38 cellular contexts compared by ENCODE assay signal in genomic region chr6:132551214-132551613, GRCh38. TPM values are rescaled to one million over a fixed set of nuclear protein-coding genes. Genes with fewer than 3 reads are reported as not detected.
"Had no signal": no experiment of that assay in that cellular context is flagged by ENCODE, and none has a peak within 500 bp of the region (broad histone marks: within the 10 kb centered on the region; RNA-seq: fewer than 3 reads in every experiment).

No MANE protein-coding gene starts in this region.

- ATAC-seq: activated CD4-positive, alpha-beta T cell treated with anti-CD3 and anti-CD28 coated beads for 36 hours; activated CD8-positive, alpha-beta memory T cell treated with anti-CD3 and anti-CD28 coated beads, Interleukin-2, amount 10 ng/mL, durations not matched to agents 7 days and 5 days; activated CD8-positive, alpha-beta T cell treated with anti-CD3 and anti-CD28 coated beads, Interleukin-2, amount 10 ng/mL, durations not matched to agents 7 days and 5 days; activated naive CD8-positive, alpha-beta T cell treated with anti-CD3 and anti-CD28 coated beads, Interleukin-2, amount 50 U/mL, for 24 hours; body of pancreas; effector memory CD8-positive, alpha-beta T cell; foreskin keratinocyte; gastrocnemius medialis; T-helper 17 cell had no signal

- H3K27ac Mint-ChIP-seq: activated CD4-positive, alpha-beta memory T cell treated with anti-CD3 and anti-CD28 coated beads for 36 hours; activated CD4-positive, alpha-beta T cell treated with anti-CD3 and anti-CD28 coated beads for 36 hours; activated CD4-positive, alpha-beta T cell treated with anti-CD3 and anti-CD28 coated beads, Interleukin-2, amount 10 ng/mL, durations not matched to agents 24 days and 14 days; activated CD8-positive, alpha-beta memory T cell treated with anti-CD3 and anti-CD28 coated beads, Interleukin-2, amount 10 ng/mL, durations not matched to agents 7 days and 5 days; activated CD8-positive, alpha-beta T cell treated with anti-CD3 and anti-CD28 coated beads, Interleukin-2, amount 10 ng/mL, durations not matched to agents 7 days and 5 days; activated naive CD4-positive, alpha-beta T cell treated with anti-CD3 and anti-CD28 coated beads for 36 hours; activated naive CD4-positive, alpha-beta T cell treated with anti-CD3 and anti-CD28 coated beads, Interleukin-2, amount 50 U/mL, for 24 hours; activated naive CD8-positive, alpha-beta T cell treated with anti-CD3 and anti-CD28 coated beads for 36 hours; activated naive CD8-positive, alpha-beta T cell treated with anti-CD3 and anti-CD28 coated beads, Interleukin-2, amount 50 U/mL, for 24 hours; activated T-helper 1 cell treated with anti-CD3 and anti-CD28 coated beads, Interleukin-12 subunit alpha, Interleukin-12 subunit beta, Interleukin-2, Interleukin-4 antibody, amounts not matched to agents 30 ng/mL and 10 ng/mL and 1 ng/mL, durations not matched to agents 14 hours and 24 hours and 36 hours; activated T-helper 2 cell treated with anti-CD3 and anti-CD28 coated beads, Interferon-gamma antibody, Interleukin-2, Interleukin-4, amounts not matched to agents 10 μg/mL and 5 μg/mL and 100 μg/mL, durations not matched to agents 14 hours and 24 hours and 36 hours; effector memory CD8-positive, alpha-beta T cell; T-helper 17 cell; T-helper 2 cell treated with Interferon-gamma antibody and Interleukin-4, amounts not matched to agents 5 μg/mL and 100 μg/mL, for 36 hours had no signal

- H3K4me3 Mint-ChIP-seq: activated CD4-positive, alpha-beta memory T cell treated with anti-CD3 and anti-CD28 coated beads for 36 hours; activated CD4-positive, alpha-beta T cell treated with anti-CD3 and anti-CD28 coated beads for 36 hours; activated CD4-positive, alpha-beta T cell treated with anti-CD3 and anti-CD28 coated beads, Interleukin-2, amount 10 ng/mL, durations not matched to agents 24 days and 14 days; activated CD8-positive, alpha-beta memory T cell treated with anti-CD3 and anti-CD28 coated beads, Interleukin-2, amount 10 ng/mL, durations not matched to agents 7 days and 5 days; activated CD8-positive, alpha-beta T cell treated with anti-CD3 and anti-CD28 coated beads, Interleukin-2, amount 10 ng/mL, durations not matched to agents 7 days and 5 days; activated naive CD4-positive, alpha-beta T cell treated with anti-CD3 and anti-CD28 coated beads for 36 hours; activated naive CD4-positive, alpha-beta T cell treated with anti-CD3 and anti-CD28 coated beads, Interleukin-2, amount 50 U/mL, for 24 hours; activated naive CD8-positive, alpha-beta T cell treated with anti-CD3 and anti-CD28 coated beads for 36 hours; activated naive CD8-positive, alpha-beta T cell treated with anti-CD3 and anti-CD28 coated beads, Interleukin-2, amount 50 U/mL, for 24 hours; activated T-helper 1 cell treated with anti-CD3 and anti-CD28 coated beads, Interleukin-12 subunit alpha, Interleukin-12 subunit beta, Interleukin-2, Interleukin-4 antibody, amounts not matched to agents 30 ng/mL and 10 ng/mL and 1 ng/mL, durations not matched to agents 14 hours and 24 hours and 36 hours; effector memory CD8-positive, alpha-beta T cell; T-helper 17 cell; T-helper 2 cell treated with Interferon-gamma antibody and Interleukin-4, amounts not matched to agents 5 μg/mL and 100 μg/mL, for 36 hours had no signal

- H3K36me3 ChIP-seq: adrenal gland, esophagus muscularis mucosa, gastrocnemius medialis, WERI-Rb-1 had no signal

- H3K36me3 Mint-ChIP-seq: activated CD4-positive, alpha-beta memory T cell treated with anti-CD3 and anti-CD28 coated beads for 36 hours; activated CD8-positive, alpha-beta memory T cell treated with anti-CD3 and anti-CD28 coated beads, Interleukin-2, amount 10 ng/mL, durations not matched to agents 7 days and 5 days; activated naive CD4-positive, alpha-beta T cell treated with anti-CD3 and anti-CD28 coated beads, Interleukin-2, amount 50 U/mL, for 24 hours; activated naive CD8-positive, alpha-beta T cell treated with anti-CD3 and anti-CD28 coated beads for 36 hours had no signal

- H3K27me3 ChIP-seq: adrenal gland, body of pancreas, gastrocnemius medialis had no signal

- H3K9me3 ChIP-seq: adrenal gland, body of pancreas, esophagus muscularis mucosa, gastrocnemius medialis had no signal

- H3K9me3 Mint-ChIP-seq: activated CD4-positive, alpha-beta memory T cell treated with anti-CD3 and anti-CD28 coated beads for 36 hours; activated CD4-positive, alpha-beta T cell treated with anti-CD3 and anti-CD28 coated beads, Interleukin-2, amount 10 ng/mL, durations not matched to agents 24 days and 14 days; activated naive CD4-positive, alpha-beta T cell treated with anti-CD3 and anti-CD28 coated beads for 36 hours; activated naive CD4-positive, alpha-beta T cell treated with anti-CD3 and anti-CD28 coated beads, Interleukin-2, amount 50 U/mL, for 24 hours; activated naive CD8-positive, alpha-beta T cell treated with anti-CD3 and anti-CD28 coated beads for 36 hours; activated naive CD8-positive, alpha-beta T cell treated with anti-CD3 and anti-CD28 coated beads, Interleukin-2, amount 50 U/mL, for 24 hours; activated T-helper 1 cell treated with anti-CD3 and anti-CD28 coated beads, Interleukin-12 subunit alpha, Interleukin-12 subunit beta, Interleukin-2, Interleukin-4 antibody, amounts not matched to agents 30 ng/mL and 10 ng/mL and 1 ng/mL, durations not matched to agents 14 hours and 24 hours and 36 hours; activated T-helper 2 cell treated with anti-CD3 and anti-CD28 coated beads, Interferon-gamma antibody, Interleukin-2, Interleukin-4, amounts not matched to agents 10 μg/mL and 5 μg/mL and 100 μg/mL, durations not matched to agents 14 hours and 24 hours and 36 hours; effector memory CD8-positive, alpha-beta T cell; T-helper 2 cell treated with Interferon-gamma antibody and Interleukin-4, amounts not matched to agents 5 μg/mL and 100 μg/mL, for 36 hours had no signal

- H3K4me1 Mint-ChIP-seq: activated CD4-positive, alpha-beta T cell treated with anti-CD3 and anti-CD28 coated beads for 36 hours; activated CD4-positive, alpha-beta T cell treated with anti-CD3 and anti-CD28 coated beads, Interleukin-2, amount 10 ng/mL, durations not matched to agents 24 days and 14 days; activated CD8-positive, alpha-beta memory T cell treated with anti-CD3 and anti-CD28 coated beads, Interleukin-2, amount 10 ng/mL, durations not matched to agents 7 days and 5 days; activated naive CD4-positive, alpha-beta T cell treated with anti-CD3 and anti-CD28 coated beads, Interleukin-2, amount 50 U/mL, for 24 hours; activated naive CD8-positive, alpha-beta T cell treated with anti-CD3 and anti-CD28 coated beads for 36 hours; activated naive CD8-positive, alpha-beta T cell treated with anti-CD3 and anti-CD28 coated beads, Interleukin-2, amount 50 U/mL, for 24 hours had no signal

- H3K4me3 ChIP-seq: adrenal gland, body of pancreas, esophagus muscularis mucosa, gastrocnemius medialis had no signal

- H3K4me1 ChIP-seq: adrenal gland, body of pancreas, esophagus muscularis mucosa, gastrocnemius medialis had no signal

- H3K27ac ChIP-seq: adrenal gland, body of pancreas, esophagus muscularis mucosa, foreskin keratinocyte, gastrocnemius medialis, WERI-Rb-1 had no signal

- DNase-seq: activated CD4-positive, alpha-beta memory T cell treated with anti-CD3 and anti-CD28 coated beads for 36 hours; activated CD4-positive, alpha-beta T cell treated with anti-CD3 and anti-CD28 coated beads for 36 hours; activated CD4-positive, alpha-beta T cell treated with anti-CD3 and anti-CD28 coated beads, Interleukin-2, amount 10 ng/mL, durations not matched to agents 24 days and 14 days; activated CD4-positive, CD25-positive, alpha-beta regulatory T cell; activated CD4-positive, CD25-positive, alpha-beta regulatory T cell treated with anti-CD3 and anti-CD28 coated beads, Interleukin-2, amount 50 U/mL, for 72 hours; activated CD8-positive, alpha-beta memory T cell treated with anti-CD3 and anti-CD28 coated beads, Interleukin-2, amount 10 ng/mL, durations not matched to agents 7 days and 5 days; activated CD8-positive, alpha-beta memory T cell treated with anti-CD3 and anti-CD28 coated beads, Interleukin-2, amount 50 U/mL, for 4 hours; activated CD8-positive, alpha-beta T cell treated with anti-CD3 and anti-CD28 coated beads, Interleukin-2, amount 10 ng/mL, durations not matched to agents 7 days and 5 days; activated effector memory CD4-positive, alpha-beta T cell treated with anti-CD3 and anti-CD28 coated beads, Interleukin-2, amount 50 U/mL, for 16 hours; activated naive CD4-positive, alpha-beta T cell treated with anti-CD3 and anti-CD28 coated beads for 36 hours; activated naive CD8-positive, alpha-beta T cell treated with anti-CD3 and anti-CD28 coated beads for 36 hours; activated naive CD8-positive, alpha-beta T cell treated with anti-CD3 and anti-CD28 coated beads, Interleukin-2, amount 50 U/mL, for 24 hours; activated T-cell treated with anti-CD3 and anti-CD28 coated beads, Interleukin-2, amount 50 U/mL, for 1 hour; activated T-cell treated with anti-CD3 and anti-CD28 coated beads, Interleukin-2, amount 50 U/mL, for 48 hours; adrenal gland; amygdala; aorta; body of pancreas; caudate nucleus; cortex of kidney; dermis blood vessel endothelial cell; effector CD4-positive, alpha-beta T cell; effector memory CD8-positive, alpha-beta T cell; erythroblast; foreskin keratinocyte; gastrocnemius medialis; glutamatergic neuron; T-helper 1 cell; T-helper 17 cell; T1000; WERI-Rb-1 had no signal

RNA-seq across cellular contexts. Expression of gene TAAR8, which starts 1.3 kb away (rescaled TPM):
- total RNA-seq: activated CD4-positive, alpha-beta memory T cell treated with anti-CD3 and anti-CD28 coated beads for 36 hours; activated CD4-positive, alpha-beta T cell treated with anti-CD3 and anti-CD28 coated beads for 36 hours; activated CD4-positive, alpha-beta T cell treated with anti-CD3 and anti-CD28 coated beads, Interleukin-2, amount 10 ng/mL, durations not matched to agents 24 days and 14 days; activated CD8-positive, alpha-beta memory T cell treated with anti-CD3 and anti-CD28 coated beads for 36 hours; activated CD8-positive, alpha-beta memory T cell treated with anti-CD3 and anti-CD28 coated beads, Interleukin-2, amount 10 ng/mL, durations not matched to agents 7 days and 5 days; activated CD8-positive, alpha-beta T cell treated with anti-CD3 and anti-CD28 coated beads, Interleukin-2, amount 10 ng/mL, durations not matched to agents 7 days and 5 days; activated naive CD4-positive, alpha-beta T cell treated with anti-CD3 and anti-CD28 coated beads for 36 hours; activated naive CD8-positive, alpha-beta T cell treated with anti-CD3 and anti-CD28 coated beads for 36 hours; activated T-helper 1 cell treated with anti-CD3 and anti-CD28 coated beads, Interleukin-12 subunit alpha, Interleukin-12 subunit beta, Interleukin-2, Interleukin-4 antibody, amounts not matched to agents 30 ng/mL and 10 ng/mL and 1 ng/mL, durations not matched to agents 14 hours and 24 hours and 36 hours; activated T-helper 2 cell treated with anti-CD3 and anti-CD28 coated beads, Interferon-gamma antibody, Interleukin-2, Interleukin-4, amounts not matched to agents 10 μg/mL and 5 μg/mL and 100 μg/mL, durations not matched to agents 14 hours and 24 hours and 36 hours; adrenal gland; aorta; body of pancreas; chondrocyte; dermis blood vessel endothelial cell; esophagus muscularis mucosa; foreskin keratinocyte; gastrocnemius medialis; T-helper 17 cell had no signal
- polyA plus RNA-seq: adrenal gland, aorta, foreskin keratinocyte had no signal

RNA-seq across cellular contexts. Expression of gene TAAR9, which starts 13.1 kb away (rescaled TPM):
- total RNA-seq: activated CD4-positive, alpha-beta memory T cell treated with anti-CD3 and anti-CD28 coated beads for 36 hours; activated CD4-positive, alpha-beta T cell treated with anti-CD3 and anti-CD28 coated beads for 36 hours; activated CD4-positive, alpha-beta T cell treated with anti-CD3 and anti-CD28 coated beads, Interleukin-2, amount 10 ng/mL, durations not matched to agents 24 days and 14 days; activated CD8-positive, alpha-beta memory T cell treated with anti-CD3 and anti-CD28 coated beads for 36 hours; activated CD8-positive, alpha-beta memory T cell treated with anti-CD3 and anti-CD28 coated beads, Interleukin-2, amount 10 ng/mL, durations not matched to agents 7 days and 5 days; activated CD8-positive, alpha-beta T cell treated with anti-CD3 and anti-CD28 coated beads, Interleukin-2, amount 10 ng/mL, durations not matched to agents 7 days and 5 days; activated naive CD4-positive, alpha-beta T cell treated with anti-CD3 and anti-CD28 coated beads for 36 hours; activated naive CD8-positive, alpha-beta T cell treated with anti-CD3 and anti-CD28 coated beads for 36 hours; activated T-helper 1 cell treated with anti-CD3 and anti-CD28 coated beads, Interleukin-12 subunit alpha, Interleukin-12 subunit beta, Interleukin-2, Interleukin-4 antibody, amounts not matched to agents 30 ng/mL and 10 ng/mL and 1 ng/mL, durations not matched to agents 14 hours and 24 hours and 36 hours; activated T-helper 2 cell treated with anti-CD3 and anti-CD28 coated beads, Interferon-gamma antibody, Interleukin-2, Interleukin-4, amounts not matched to agents 10 μg/mL and 5 μg/mL and 100 μg/mL, durations not matched to agents 14 hours and 24 hours and 36 hours; adrenal gland; aorta; body of pancreas; chondrocyte; dermis blood vessel endothelial cell; esophagus muscularis mucosa; foreskin keratinocyte; gastrocnemius medialis; T-helper 17 cell had no signal
- polyA plus RNA-seq: adrenal gland, aorta, foreskin keratinocyte had no signal

RNA-seq across cellular contexts. Expression of gene TAAR6, which starts 18.9 kb away (rescaled TPM):
- total RNA-seq: activated CD4-positive, alpha-beta memory T cell treated with anti-CD3 and anti-CD28 coated beads for 36 hours; activated CD4-positive, alpha-beta T cell treated with anti-CD3 and anti-CD28 coated beads for 36 hours; activated CD4-positive, alpha-beta T cell treated with anti-CD3 and anti-CD28 coated beads, Interleukin-2, amount 10 ng/mL, durations not matched to agents 24 days and 14 days; activated CD8-positive, alpha-beta memory T cell treated with anti-CD3 and anti-CD28 coated beads for 36 hours; activated CD8-positive, alpha-beta memory T cell treated with anti-CD3 and anti-CD28 coated beads, Interleukin-2, amount 10 ng/mL, durations not matched to agents 7 days and 5 days; activated CD8-positive, alpha-beta T cell treated with anti-CD3 and anti-CD28 coated beads, Interleukin-2, amount 10 ng/mL, durations not matched to agents 7 days and 5 days; activated naive CD4-positive, alpha-beta T cell treated with anti-CD3 and anti-CD28 coated beads for 36 hours; activated naive CD8-positive, alpha-beta T cell treated with anti-CD3 and anti-CD28 coated beads for 36 hours; activated T-helper 1 cell treated with anti-CD3 and anti-CD28 coated beads, Interleukin-12 subunit alpha, Interleukin-12 subunit beta, Interleukin-2, Interleukin-4 antibody, amounts not matched to agents 30 ng/mL and 10 ng/mL and 1 ng/mL, durations not matched to agents 14 hours and 24 hours and 36 hours; activated T-helper 2 cell treated with anti-CD3 and anti-CD28 coated beads, Interferon-gamma antibody, Interleukin-2, Interleukin-4, amounts not matched to agents 10 μg/mL and 5 μg/mL and 100 μg/mL, durations not matched to agents 14 hours and 24 hours and 36 hours; adrenal gland; aorta; body of pancreas; chondrocyte; dermis blood vessel endothelial cell; esophagus muscularis mucosa; foreskin keratinocyte; gastrocnemius medialis; T-helper 17 cell had no signal
- polyA plus RNA-seq: adrenal gland, aorta, foreskin keratinocyte had no signal

RNA-seq across cellular contexts. Expression of gene TAAR5, which starts 38.3 kb away (rescaled TPM):
- total RNA-seq: activated CD4-positive, alpha-beta memory T cell treated with anti-CD3 and anti-CD28 coated beads for 36 hours; activated CD4-positive, alpha-beta T cell treated with anti-CD3 and anti-CD28 coated beads for 36 hours; activated CD4-positive, alpha-beta T cell treated with anti-CD3 and anti-CD28 coated beads, Interleukin-2, amount 10 ng/mL, durations not matched to agents 24 days and 14 days; activated CD8-positive, alpha-beta memory T cell treated with anti-CD3 and anti-CD28 coated beads for 36 hours; activated CD8-positive, alpha-beta memory T cell treated with anti-CD3 and anti-CD28 coated beads, Interleukin-2, amount 10 ng/mL, durations not matched to agents 7 days and 5 days; activated CD8-positive, alpha-beta T cell treated with anti-CD3 and anti-CD28 coated beads, Interleukin-2, amount 10 ng/mL, durations not matched to agents 7 days and 5 days; activated naive CD4-positive, alpha-beta T cell treated with anti-CD3 and anti-CD28 coated beads for 36 hours; activated naive CD8-positive, alpha-beta T cell treated with anti-CD3 and anti-CD28 coated beads for 36 hours; activated T-helper 1 cell treated with anti-CD3 and anti-CD28 coated beads, Interleukin-12 subunit alpha, Interleukin-12 subunit beta, Interleukin-2, Interleukin-4 antibody, amounts not matched to agents 30 ng/mL and 10 ng/mL and 1 ng/mL, durations not matched to agents 14 hours and 24 hours and 36 hours; activated T-helper 2 cell treated with anti-CD3 and anti-CD28 coated beads, Interferon-gamma antibody, Interleukin-2, Interleukin-4, amounts not matched to agents 10 μg/mL and 5 μg/mL and 100 μg/mL, durations not matched to agents 14 hours and 24 hours and 36 hours; adrenal gland; aorta; body of pancreas; chondrocyte; dermis blood vessel endothelial cell; esophagus muscularis mucosa; foreskin keratinocyte; gastrocnemius medialis; T-helper 17 cell had no signal
- polyA plus RNA-seq: adrenal gland, aorta, foreskin keratinocyte had no signal
